ENCODE assay signal across 8 cellular contexts in genomic region chr19:38665950-38666661, GRCh38. TPM values are rescaled to one million over a fixed set of nuclear protein-coding genes. Genes with fewer than 3 reads are reported as not detected.
A peak's percentile ranks its signal among the peaks of the same experiment; 100 is the strongest.
DNase-seq lines count a peak whose midpoint lies in the region; ATAC-seq, FAIRE-seq and TF ChIP-seq lines count a peak whose summit lies in the region.

No MANE protein-coding gene starts in this region.

- H3K36me3 Mint-ChIP-seq in neural crest cell (ENCODE audit: low read depth), result no peaks in the 10 kb centered on the region

- H3K27ac Mint-ChIP-seq in neural crest cell (ENCODE audit: unreplicated experiment), result peak overlapping the region; percentile 67

- peaks cover 94% of the 10 kb centered on the region for H3F3A ChIP-seq in PC-9 (ENCODE audit: insufficient read depth, low read depth)

- peak overlapping the region; percentile 40 for H3K4me2 ChIP-seq in PC-9

- H2AFZ ChIP-seq in PC-9, result no peak overlapping the region

- POLR2A ChIA-PET in PC-9 (lab: Charles Lee; ENCODE audit: unreplicated experiment), result interaction anchor here (0.7 to 0.9 kb wide), 2 partner anchors 20 to 53 kb away, joined by 3 to 6 read pairs; no protein-coding TSS in a partner anchor

- peaks cover 100% of the 10 kb centered on the region for H3K79me2 ChIP-seq in PC-9 (ENCODE audit: low read depth)

- H3K27ac ChIP-seq in PC-9, result peak overlapping the region; percentile 66

- peaks cover 83% of the 10 kb centered on the region for H3K4me1 Mint-ChIP-seq in neural crest cell

- no TSS peak for BruUV-seq in PC-9 (replicated peaks; lab: Mats Ljungman, UMichigan)

- DNase-seq in AG10803 (ENCODE audit: low read depth) (peak; percentile 95), PC-9 (peak; percentile 69 to 81), fibroblast of gingiva (ENCODE audit: low read depth) (peak; percentile 73), neural crest cell (ENCODE audit: low read depth, low spot score) (no peak), GM19239 (ENCODE audit: insufficient read length, low spot score) (no peak), occipital lobe (lab: John Stamatoyannopoulos, UW) (no peak)
- DNase-seq in activated naive CD4-positive, alpha-beta T cell (lab: John Stamatoyannopoulos, UW), result no peak

- H3K4me1 ChIP-seq in PC-9 (replicated peaks; ENCODE audit: insufficient read depth), result peaks cover 74% of the 10 kb centered on the region

- H3K27me3 Mint-ChIP-seq in neural crest cell (ENCODE audit: low read depth), result no peaks in the 10 kb centered on the region

- peaks cover 88% of the 10 kb centered on the region for H4K20me1 ChIP-seq in PC-9 (ENCODE audit: insufficient read depth)

- FAIRE-seq in GM19239 (lab: Jason Lieb, UNC), result no peak

- no peaks in the 10 kb centered on the region for H3K9me3 Mint-ChIP-seq in neural crest cell

- TF ChIP-seq CTCF in AG10803 (conservative IDR thresholded peaks at IDR 0.05; ENCODE audit: low read length) (no peak), PC-9 (conservative IDR thresholded peaks at IDR 0.05) (no peak), neural crest cell (conservative IDR thresholded peaks at IDR 0.05) (no peak)

- H3K4me3 ChIP-seq in AG10803 (ENCODE audit: low read length) (peak overlapping the region; percentile 12; the same call in 1 of the 2 replicates), PC-9 (no peak overlapping the region)

- H3K36me3 ChIP-seq in PC-9 (ENCODE audit: low read depth), result peaks cover 24% of the 10 kb centered on the region

- H3K4me3 Mint-ChIP-seq in neural crest cell, result peak overlapping the region; percentile 54

- CTCF ChIA-PET in PC-9 (lab: Charles Lee), result no interaction called here

- ATAC-seq in GM18873 (IDR thresholded peaks at IDR 0.05; ENCODE audit: low FRiP score, unreplicated experiment), result no peak

- no peaks in the 10 kb centered on the region for H3K9me3 ChIP-seq in PC-9 (ENCODE audit: insufficient read depth, low read depth)

- H3K27me3 ChIP-seq in PC-9 (ENCODE audit: insufficient read depth, low read depth), result no peaks in the 10 kb centered on the region

- no peaks in the 10 kb centered on the region for H3K9me2 ChIP-seq in PC-9 (ENCODE audit: insufficient read depth)

- intact Hi-C loops in PC-9 (cut with micrococcal nuclease; ENCODE audit: unreplicated experiment), result loop anchor here (1.0 to 2.0 kb wide), 3 partner anchors 17 to 29 kb away; no protein-coding TSS in a partner anchor

RNA-seq across cellular contexts. Expression of gene ACTN4, which starts 18.7 kb away (rescaled TPM):
- total RNA-seq in PC-9 (2021) (1,066 and 1,233 TPM in 2 replicates), neural crest cell (324 and 335 TPM in 2 replicates), occipital lobe (53.2 TPM)

RNA-seq across cellular contexts. Expression of gene EIF3K, which starts 47.1 kb away (rescaled TPM):
- 230 and 292 TPM in 2 replicates for total RNA-seq in PC-9 (2021)
- 255 TPM in 2 replicates for total RNA-seq in neural crest cell
- 149 TPM for total RNA-seq in occipital lobe

RNA-seq across cellular contexts. Expression of gene MAP4K1, which starts 48.4 kb away (rescaled TPM):
- total RNA-seq in PC-9 (2021) (3.5 and 6.8 TPM in 2 replicates), neural crest cell (1.5 and 3.4 TPM in 2 replicates), occipital lobe (0.16 TPM)

Comparison
In these comparisons a context has a peak if more than half of its experiments do, and no peak if none do; other contexts are left out.
1. DNase-seq: peak in AG10803 (single experiment), PC-9 (2 of 2) and fibroblast of gingiva (single experiment); none in neural crest cell (single experiment), GM19239 (single experiment), activated naive CD4-positive, alpha-beta T cell (0 of 4) and occipital lobe (single experiment).